Comparison of ENCODE assay signal across 18 cellular contexts in the genomic region with DNA sequence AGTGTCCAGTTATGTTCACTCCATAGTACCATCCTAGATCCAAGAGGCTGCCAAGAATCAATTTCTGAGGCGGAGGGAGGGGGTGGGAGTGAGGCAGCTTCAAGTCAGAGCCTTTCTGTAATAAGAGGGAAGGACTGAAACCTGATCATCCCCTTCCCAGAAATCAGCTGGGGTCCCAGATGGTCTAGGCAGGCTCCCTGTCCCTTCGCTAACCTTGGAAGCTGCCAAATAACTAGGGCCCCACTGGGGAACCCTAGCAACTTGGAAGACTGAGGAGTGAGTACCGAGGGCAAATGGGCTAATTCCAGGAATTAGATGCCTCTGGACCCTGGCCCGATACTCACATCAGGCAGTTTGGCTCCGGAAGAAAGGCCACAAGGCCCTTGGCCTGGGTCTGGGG.
DNase-seq lines count a peak whose midpoint lies in the region; TF ChIP-seq lines count a peak whose summit lies in the region.
"Had no signal": no experiment of that assay in that cellular context is flagged by ENCODE, and none has a peak within 500 bp of the region (broad histone marks: within the 10 kb centered on the region; RNA-seq: fewer than 3 reads in every experiment).

No MANE protein-coding gene starts in this region.

- H3K79me2 ChIP-seq in mammary epithelial cell (ENCODE audit: insufficient read depth, low read length), result peaks cover 4% of the 10 kb centered on the region

- H3K36me3 Mint-ChIP-seq in neural crest cell (ENCODE audit: low read depth), result no peaks in the 10 kb centered on the region
- H3K36me3 Mint-ChIP-seq: activated CD8-positive, alpha-beta memory T cell treated with anti-CD3 and anti-CD28 coated beads, Interleukin-2, amount 10 ng/mL, durations not matched to agents 7 days and 5 days; activated naive CD4-positive, alpha-beta T cell treated with anti-CD3 and anti-CD28 coated beads, Interleukin-2, amount 50 U/mL, for 72 hours; memory B cell; naive B cell; stimulated activated naive B cell treated with anti-CD40 and anti-IgM and Interleukin-4, amounts not matched to agents 10 μg/mL and 1 μg/mL and 100 μg/mL, for 72 hours had no signal

- no peak overlapping the region for H2AFZ ChIP-seq in mammary epithelial cell (ENCODE audit: low read depth, low read length)

- peaks cover 40% of the 10 kb centered on the region for H3K27me3 Mint-ChIP-seq in neural crest cell (ENCODE audit: low read depth)

- intact Hi-C loops in A673 (cut with micrococcal nuclease; ENCODE audit: unreplicated experiment), result loop anchor here (5.0 kb wide), 1 partner anchor 50 kb away; no protein-coding TSS in a partner anchor
- intact Hi-C loops in mammary epithelial cell (cut with micrococcal nuclease), result no loop called here

- in situ Hi-C loops in mammary epithelial cell (cut with MboI; ENCODE audit: low sequenced_read_pairs in 2 of 2), result no loop called here

- CTCF ChIA-PET in A673 (lab: Charles Lee) (no interaction called here), mammary epithelial cell (lab: Charles Lee; ENCODE audit: low non-redundant PET) (no interaction called here)

- H3K27ac Mint-ChIP-seq in neural crest cell (ENCODE audit: unreplicated experiment), result no peak overlapping the region
- H3K27ac Mint-ChIP-seq: activated CD8-positive, alpha-beta memory T cell treated with anti-CD3 and anti-CD28 coated beads, Interleukin-2, amount 10 ng/mL, durations not matched to agents 7 days and 5 days; activated T-helper 1 cell treated with anti-CD3 and anti-CD28 coated beads, Interleukin-12 subunit alpha, Interleukin-12 subunit beta, Interleukin-2, Interleukin-4 antibody, amounts not matched to agents 30 ng/mL and 10 ng/mL and 1 ng/mL, durations not matched to agents 14 hours and 24 hours and 36 hours; memory B cell; stimulated activated naive B cell treated with anti-CD40 and anti-IgM and Interleukin-4, amounts not matched to agents 10 μg/mL and 1 μg/mL and 100 μg/mL, for 72 hours had no signal

- H3K9me3 ChIP-seq in BLaER1 treated with 17β-estradiol and CSF1 and Interleukin-3, amounts not matched to agents 10 nM and 100 nM (replicated peaks in 1 of 11), result no peaks in the 10 kb centered on the region
- H3K9me3 ChIP-seq in ectodermal cell (ENCODE audit: control insufficient read depth, low read length), result no peaks in the 10 kb centered on the region
- H3K9me3 ChIP-seq in A673 (ENCODE audit: low read depth, low read length, poor library complexity, severe bottlenecking), result no peaks in the 10 kb centered on the region
- no peaks in the 10 kb centered on the region for H3K9me3 ChIP-seq in mammary epithelial cell (replicated peaks; ENCODE audit: insufficient read depth, low read length)
- H3K9me3 ChIP-seq: thoracic aorta had no signal

- H3K9me3 Mint-ChIP-seq in neural crest cell, result no peaks in the 10 kb centered on the region
- H3K9me3 Mint-ChIP-seq: activated naive CD4-positive, alpha-beta T cell treated with anti-CD3 and anti-CD28 coated beads, Interleukin-2, amount 50 U/mL, for 72 hours; activated T-helper 1 cell treated with anti-CD3 and anti-CD28 coated beads, Interleukin-12 subunit alpha, Interleukin-12 subunit beta, Interleukin-2, Interleukin-4 antibody, amounts not matched to agents 30 ng/mL and 10 ng/mL and 1 ng/mL, durations not matched to agents 14 hours and 24 hours and 36 hours; memory B cell; naive B cell; stimulated activated naive B cell treated with anti-CD40 and anti-IgM and Interleukin-4, amounts not matched to agents 10 μg/mL and 1 μg/mL and 100 μg/mL, for 72 hours had no signal

- POLR2A ChIA-PET in A673 (lab: Charles Lee; ENCODE audit: low non-redundant PET), result no interaction called here

- 0 out of 22 replicates have a peak overlapping the region, but pooled peaks of 1 of the 11 experiments have one; percentile 21 for H3K9ac ChIP-seq in BLaER1 treated with 17β-estradiol and CSF1 and Interleukin-3, amounts not matched to agents 10 nM and 100 nM
- no peak overlapping the region for H3K9ac ChIP-seq in mammary epithelial cell (ENCODE audit: insufficient read depth, low read length)

- H3K4me2 ChIP-seq in BLaER1 treated with 17β-estradiol and CSF1 and Interleukin-3, amounts not matched to agents 10 nM and 100 nM, result peak overlapping the region in 10 of 11 experiments; percentile 88 to 100 (median 96); a peak in 19 of 22 replicates
- no peak overlapping the region for H3K4me2 ChIP-seq in mammary epithelial cell (ENCODE audit: insufficient read depth, low read depth, low read length)

- dilution Hi-C loops in mammary epithelial cell (cut with HindIII; ENCODE audit: low sequenced_read_pairs), result no loop called here

- H3K27me3 ChIP-seq in BLaER1 treated with 17β-estradiol and CSF1 and Interleukin-3, amounts not matched to agents 10 nM and 100 nM, result no peaks in the 10 kb centered on the region
- peaks cover 39% of the 10 kb centered on the region for H3K27me3 ChIP-seq in ectodermal cell (ENCODE audit: control insufficient read depth, insufficient read depth, low read length, poor library complexity, severe bottlenecking)
- no peaks in the 10 kb centered on the region for H3K27me3 ChIP-seq in A673 (replicated peaks; ENCODE audit: insufficient read depth, low read depth, low read length, poor library complexity)
- no peaks in the 10 kb centered on the region for H3K27me3 ChIP-seq in mammary epithelial cell (ENCODE audit: insufficient read depth, low read length)

- peaks cover 40 to 99% (median 96%) of the 10 kb centered on the region in 11 experiments; a peak in 21 of 22 replicates for H4K20me1 ChIP-seq in BLaER1 treated with 17β-estradiol and CSF1 and Interleukin-3, amounts not matched to agents 10 nM and 100 nM
- no peaks in the 10 kb centered on the region for H4K20me1 ChIP-seq in mammary epithelial cell (ENCODE audit: insufficient read depth, low read length)

- BruUV-seq in A673 (replicated peaks; lab: Mats Ljungman, UMichigan), result no TSS peak
- no TSS peak for BruUV-seq in mammary epithelial cell (replicated peaks; lab: Mats Ljungman, UMichigan)

- DNase-seq in NCI-H446 treated with DMSO at 0.1 percent for 48 hours (lab: John Stamatoyannopoulos, UW) (peak; percentile 52), neural crest cell (ENCODE audit: low read depth, low spot score) (no peak), A673 (ENCODE audit: low spot score) (no peak), COR-L47 (lab: John Stamatoyannopoulos, UW) (no peak), mammary epithelial cell (no peak)
- DNase-seq: activated CD4-positive, alpha-beta T cell treated with anti-CD3 and anti-CD28 coated beads for 4 hours; activated CD8-positive, alpha-beta memory T cell treated with anti-CD3 and anti-CD28 coated beads, Interleukin-2, amount 10 ng/mL, durations not matched to agents 7 days and 5 days; AML-193; Karpas-422; naive B cell; NCI-H1092; stimulated activated naive B cell treated with anti-CD40 and anti-IgM and Interleukin-4, amounts not matched to agents 10 μg/mL and 1 μg/mL and 100 μg/mL, for 72 hours had no signal

- no peak overlapping the region for H3K4me3 ChIP-seq in BLaER1 treated with 17β-estradiol and CSF1 and Interleukin-3, amounts not matched to agents 10 nM and 100 nM
- H3K4me3 ChIP-seq in ectodermal cell (ENCODE audit: insufficient read depth, low read depth, low read length) (peak overlapping the region; percentile 4), A673 (ENCODE audit: low read depth, low read length, poor library complexity, severe bottlenecking) (no peak overlapping the region), mammary epithelial cell (replicated peaks in 1 of 3; ENCODE audit: insufficient read depth in 1 of 3, low read depth in 2 of 3, low read length in 3 of 3) (no peak overlapping the region)
- H3K4me3 ChIP-seq: thoracic aorta had no signal

- peak overlapping the region; percentile 94 for H3K4me3 Mint-ChIP-seq in neural crest cell
- H3K4me3 Mint-ChIP-seq: activated CD8-positive, alpha-beta memory T cell treated with anti-CD3 and anti-CD28 coated beads, Interleukin-2, amount 10 ng/mL, durations not matched to agents 7 days and 5 days; activated T-helper 1 cell treated with anti-CD3 and anti-CD28 coated beads, Interleukin-12 subunit alpha, Interleukin-12 subunit beta, Interleukin-2, Interleukin-4 antibody, amounts not matched to agents 30 ng/mL and 10 ng/mL and 1 ng/mL, durations not matched to agents 14 hours and 24 hours and 36 hours; memory B cell; stimulated activated naive B cell treated with anti-CD40 and anti-IgM and Interleukin-4, amounts not matched to agents 10 μg/mL and 1 μg/mL and 100 μg/mL, for 72 hours had no signal

- 87 to 89% methylated on average over 5 of the region's 5 CpGs for WGBS in ectodermal cell, 2 experiments
- 96% methylated on average over 4 of the region's 5 CpGs for WGBS in mammary epithelial cell (ENCODE audit: low coverage, missing lambda C conversion rate)

- peaks cover 0 to 58% (median 31%) of the 10 kb centered on the region in 11 experiments; a peak in 17 of 22 replicates for H3K36me3 ChIP-seq in BLaER1 treated with 17β-estradiol and CSF1 and Interleukin-3, amounts not matched to agents 10 nM and 100 nM
- H3K36me3 ChIP-seq in ectodermal cell (ENCODE audit: control insufficient read depth, insufficient read depth, low read length) (no peaks in the 10 kb centered on the region), A673 (ENCODE audit: insufficient read depth, low read length, poor library complexity, severe bottlenecking) (no peaks in the 10 kb centered on the region), mammary epithelial cell (ENCODE audit: insufficient read depth, low read length) (no peaks in the 10 kb centered on the region)
- H3K36me3 ChIP-seq: thoracic aorta had no signal

- peaks cover 55% of the 10 kb centered on the region for H3K4me1 Mint-ChIP-seq in neural crest cell
- H3K4me1 Mint-ChIP-seq: activated CD8-positive, alpha-beta memory T cell treated with anti-CD3 and anti-CD28 coated beads, Interleukin-2, amount 10 ng/mL, durations not matched to agents 7 days and 5 days had no signal

- H3K27ac ChIP-seq in BLaER1 treated with 17β-estradiol and CSF1 and Interleukin-3, amounts not matched to agents 10 nM and 100 nM, result no peak overlapping the region
- no peak overlapping the region for H3K27ac ChIP-seq in ectodermal cell (ENCODE audit: insufficient read depth, low read depth, low read length, poor library complexity, severe bottlenecking)
- no peak overlapping the region for H3K27ac ChIP-seq in A673 (ENCODE audit: low read depth, low read length, poor library complexity, severe bottlenecking)
- no peak overlapping the region for H3K27ac ChIP-seq in mammary epithelial cell (ENCODE audit: insufficient read depth, low read depth, low read length)
- H3K27ac ChIP-seq: thoracic aorta had no signal

- TF ChIP-seq CTCF in neural crest cell (conservative IDR thresholded peaks at IDR 0.05) (no peak), A673 (conservative IDR thresholded peaks at IDR 0.05; ENCODE audit: low read depth, low read length) (no peak), mammary epithelial cell (conservative IDR thresholded peaks at IDR 0.05 in 1 of 2, IDR thresholded peaks at IDR 0.05 in 1 of 2; ENCODE audit: extremely low read depth in 1 of 2, insufficient read depth in 1 of 2, low read depth in 1 of 2, low read length in 2 of 2) (no peak)

- peaks cover 85 to 95% (median 93%) of the 10 kb centered on the region in 10 experiments for H3K4me1 ChIP-seq in BLaER1 treated with 17β-estradiol and CSF1 and Interleukin-3, amounts not matched to agents 10 nM and 100 nM
- H3K4me1 ChIP-seq in ectodermal cell (ENCODE audit: control insufficient read depth, insufficient read depth, low read length) (peaks cover 40% of the 10 kb centered on the region), A673 (ENCODE audit: insufficient read depth, low read length, poor library complexity, severe bottlenecking) (peaks cover 33% of the 10 kb centered on the region), mammary epithelial cell (ENCODE audit: insufficient read depth, low read length) (peaks cover 25% of the 10 kb centered on the region)
